In the genomic region with DNA sequence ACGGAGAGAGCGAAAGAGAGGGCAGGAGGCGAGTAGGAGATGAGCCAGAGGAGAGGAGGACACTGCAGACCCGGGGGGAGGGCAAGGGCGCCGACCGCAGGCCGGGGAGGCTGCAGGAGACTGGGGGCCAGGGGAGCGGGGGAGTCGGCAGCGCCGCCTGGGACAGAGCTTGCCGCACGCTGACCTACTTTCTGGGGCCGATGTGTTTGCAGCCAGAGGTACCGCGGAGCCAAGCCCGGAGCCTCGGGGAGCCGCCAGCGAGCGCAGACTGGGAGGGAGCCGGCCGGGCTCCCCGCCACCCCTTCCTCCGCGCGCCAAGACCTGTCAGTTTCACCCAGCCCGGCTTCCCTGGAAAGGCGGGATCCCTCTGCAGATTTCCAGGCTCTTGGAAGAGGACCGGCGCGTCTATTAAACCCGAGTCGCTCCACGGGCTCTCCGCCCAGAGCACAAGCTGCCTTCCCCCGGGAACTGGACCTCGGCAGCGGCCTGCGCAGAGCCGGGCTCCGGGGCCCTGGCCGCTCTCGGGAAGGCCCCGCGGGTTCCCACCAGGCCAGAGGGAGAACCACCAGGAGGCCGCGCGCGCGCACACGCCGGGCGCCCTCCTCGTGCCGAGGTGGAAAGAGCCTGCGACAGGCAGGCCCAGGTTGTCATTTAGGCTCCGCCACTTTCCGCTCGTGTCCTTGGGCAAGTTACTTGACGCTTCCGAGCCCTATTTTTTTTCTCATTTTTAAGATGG, we compare ENCODE assay signal across 8 cellular contexts.
A peak's percentile ranks its signal among the peaks of the same experiment; 100 is the strongest.
DNase-seq lines count a peak whose midpoint lies in the region; FAIRE-seq and TF ChIP-seq lines count a peak whose summit lies in the region.

No MANE protein-coding gene starts in this region.

- peak overlapping the region; percentile 61 for H3K27ac ChIP-seq in fibroblast of lung (ENCODE audit: insufficient read depth, low read length)
- peak overlapping the region; percentile 38 to 48 for H3K27ac ChIP-seq in mucosa of rectum (ENCODE audit: low read depth in 2 of 2, low read length in 2 of 2)
- H3K27ac ChIP-seq in thyroid gland = peak overlapping the region; percentile 71 to 83 (median 77)

- CTCF ChIA-PET in activated CD4-positive, alpha-beta memory T cell treated with anti-CD3 and anti-CD28 coated beads for 36 hours (lab: Charles Lee) = interaction anchor here (2.3 kb wide), 1 partner anchor 16 kb away, joined by 6 read pairs; no protein-coding TSS in a partner anchor

- H3K36me3 ChIP-seq in fibroblast of lung (ENCODE audit: control insufficient read depth, insufficient read depth, low read length) (no peaks in the 10 kb centered on the region), mucosa of rectum (ENCODE audit: control insufficient read depth in 2 of 2, insufficient read depth in 2 of 2, low read length in 2 of 2) (no peaks in the 10 kb centered on the region), thyroid gland (no peaks in the 10 kb centered on the region)

- FAIRE-seq in H54 (lab: Jason Lieb, UNC) = no peak

- DNase-seq in AG08396 (ENCODE audit: low spot score) (peak; percentile 72), H54 (ENCODE audit: insufficient read length, low spot score) (peak; percentile 31), fibroblast of lung (ENCODE audit: low read depth in 2 of 2) (peak; percentile 50 to 71), thyroid gland (peak; percentile 60 to 61), NK-92 (lab: John Stamatoyannopoulos, UW; ENCODE audit: unreplicated experiment) (no peak), CD1c-positive myeloid dendritic cell (ENCODE audit: extremely low spot score) (no peak)
- DNase-seq in activated CD4-positive, alpha-beta memory T cell treated with anti-CD3 and anti-CD28 coated beads for 36 hours = peak; percentile 25

- H3K9me3 Mint-ChIP-seq in activated CD4-positive, alpha-beta memory T cell treated with anti-CD3 and anti-CD28 coated beads for 36 hours = peaks cover 10% of the 10 kb centered on the region

- H3K27me3 Mint-ChIP-seq in activated CD4-positive, alpha-beta memory T cell treated with anti-CD3 and anti-CD28 coated beads for 36 hours = peaks cover 50% of the 10 kb centered on the region

- POLR2A ChIA-PET in activated CD4-positive, alpha-beta memory T cell treated with anti-CD3 and anti-CD28 coated beads for 36 hours (lab: Charles Lee) = no interaction called here

- H3K4me1 Mint-ChIP-seq in activated CD4-positive, alpha-beta memory T cell treated with anti-CD3 and anti-CD28 coated beads for 36 hours (ENCODE audit: low read depth) = peaks cover 4% of the 10 kb centered on the region

- H3K4me2 ChIP-seq in fibroblast of lung (ENCODE audit: extremely low read depth, insufficient read depth, low read length) = peak overlapping the region; percentile 39

- H2AFZ ChIP-seq in fibroblast of lung (ENCODE audit: low read length) = peak overlapping the region; percentile 25

- no peaks in the 10 kb centered on the region for H4K20me1 ChIP-seq in fibroblast of lung (ENCODE audit: control insufficient read depth, extremely low read depth, insufficient read depth, low read length)

- H3K27me3 ChIP-seq in fibroblast of lung (ENCODE audit: control insufficient read depth, insufficient read depth, low read length) = no peaks in the 10 kb centered on the region
- H3K27me3 ChIP-seq in mucosa of rectum (ENCODE audit: control insufficient read depth in 2 of 2, insufficient read depth in 2 of 2, low read length in 2 of 2) = peaks cover 0 to 5% of the 10 kb centered on the region in 2 donors
- no peaks in the 10 kb centered on the region for H3K27me3 ChIP-seq in thyroid gland

- 1 to 4% methylated on average over 31 to 49 of the region's 63 CpGs for WGBS in thyroid gland, 2 donors

- H3K4me3 ChIP-seq in fibroblast of lung (replicated peaks in 1 of 4; ENCODE audit: control extremely low read depth in 1 of 4, insufficient read depth in 1 of 4, low read depth in 3 of 4, low read length in 4 of 4) (peak overlapping the region; percentile 0 to 53 (median 39)), mucosa of rectum (ENCODE audit: low read length in 2 of 2) (peak overlapping the region; percentile 56 to 62), thyroid gland (replicated peaks in 1 of 3) (peak overlapping the region in 2 of 3 donors; percentile 13 to 27)

- no peaks in the 10 kb centered on the region for H3K36me3 Mint-ChIP-seq in activated CD4-positive, alpha-beta memory T cell treated with anti-CD3 and anti-CD28 coated beads for 36 hours

- H3K4me3 Mint-ChIP-seq in activated CD4-positive, alpha-beta memory T cell treated with anti-CD3 and anti-CD28 coated beads for 36 hours = peak overlapping the region; percentile 42

- intact Hi-C loops in activated CD4-positive, alpha-beta memory T cell treated with anti-CD3 and anti-CD28 coated beads for 36 hours (cut with micrococcal nuclease) = no loop called here
- intact Hi-C loops in thyroid gland (cut with DNase I) = no loop called here

- TF ChIP-seq CTCF in fibroblast of lung (conservative IDR thresholded peaks at IDR 0.05 in 1 of 2, IDR thresholded peaks at IDR 0.05 in 1 of 2; ENCODE audit: low read depth in 1 of 2, low read length in 2 of 2) (no peak), thyroid gland (IDR thresholded peaks at IDR 0.05) (peak in 1 of 6 experiments; percentile 16)

- no peaks in the 10 kb centered on the region for H3K9me3 ChIP-seq in fibroblast of lung (ENCODE audit: control insufficient read depth, insufficient read depth, low read depth, low read length)
- no peaks in the 10 kb centered on the region for H3K9me3 ChIP-seq in mucosa of rectum (ENCODE audit: control insufficient read depth in 2 of 2, low read length in 2 of 2)
- no peaks in the 10 kb centered on the region for H3K9me3 ChIP-seq in thyroid gland

- H3K4me1 ChIP-seq in fibroblast of lung (ENCODE audit: control insufficient read depth, extremely low read depth, insufficient read depth, low read length) (no peaks in the 10 kb centered on the region), mucosa of rectum (ENCODE audit: control insufficient read depth in 2 of 2, insufficient read depth in 2 of 2, low read length in 2 of 2) (peaks cover 0 to 9% of the 10 kb centered on the region in 2 donors), thyroid gland (peaks cover 13 to 15% of the 10 kb centered on the region in 2 donors)

- no peaks in the 10 kb centered on the region for H3K79me2 ChIP-seq in fibroblast of lung (ENCODE audit: control insufficient read depth, insufficient read depth, low read length)

- H3K27ac Mint-ChIP-seq in activated CD4-positive, alpha-beta memory T cell treated with anti-CD3 and anti-CD28 coated beads for 36 hours = no peak overlapping the region

- peak; percentile 24; the same call in 1 of the 2 replicates for TF ChIP-seq POLR2A in H54 (IDR thresholded peaks at IDR 0.05; ENCODE audit: low read depth, low read length)
- TF ChIP-seq POLR2A in thyroid gland (IDR thresholded peaks at IDR 0.05) = no peak

- H3K9ac ChIP-seq in fibroblast of lung (ENCODE audit: insufficient read depth, low read length) = peak overlapping the region; percentile 57
- H3K9ac ChIP-seq in mucosa of rectum (ENCODE audit: low read depth in 1 of 2, low read length in 2 of 2) = peak overlapping the region; percentile 14 to 62

Comparison
In these comparisons a context has a peak if more than half of its experiments do, and no peak if none do; other contexts are left out.
1. DNase-seq: peak in AG08396 (single experiment), H54 (single experiment), activated CD4-positive, alpha-beta memory T cell treated with anti-CD3 and anti-CD28 coated beads for 36 hours (single experiment), fibroblast of lung (2 of 2) and thyroid gland (2 of 2); none in NK-92 (single experiment) and CD1c-positive myeloid dendritic cell (single experiment).
2. Peak in every context shown above with its lines, with median percentiles within 50 percentile points of each other: H3K27ac ChIP-seq and H3K4me3 ChIP-seq.